Comparison of ENCODE assay signal across 15 cellular contexts in the genomic region with DNA sequence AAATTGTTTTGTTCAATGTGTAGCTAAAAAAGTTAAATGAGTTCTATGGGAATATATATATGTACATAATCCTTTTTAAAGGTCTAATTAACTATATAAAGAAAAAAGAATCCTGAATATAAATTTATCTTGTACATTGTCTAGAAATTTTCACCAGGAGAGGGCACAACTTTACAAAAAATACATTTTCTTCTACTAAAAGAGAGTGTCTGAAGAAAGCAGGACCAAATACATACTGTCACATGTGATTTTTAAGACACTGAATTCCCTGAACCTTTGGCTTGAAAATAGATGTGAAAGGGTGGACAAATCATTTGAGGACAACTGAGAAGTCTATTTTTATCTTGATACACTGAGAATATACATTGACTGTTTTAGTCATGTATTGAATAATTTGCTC.
DNase-seq lines count a peak whose midpoint lies in the region; ATAC-seq and TF ChIP-seq lines count a peak whose summit lies in the region.
"Had no signal": no experiment of that assay in that cellular context is flagged by ENCODE, and none has a peak within 500 bp of the region (broad histone marks: within the 10 kb centered on the region; RNA-seq: fewer than 3 reads in every experiment).

No MANE protein-coding gene starts in this region.

- no peaks in the 10 kb centered on the region for H3K36me3 Mint-ChIP-seq in nephron progenitor cell (ENCODE audit: low read depth)
- H3K36me3 Mint-ChIP-seq: activated naive CD4-positive, alpha-beta T cell treated with anti-CD3 and anti-CD28 coated beads, Interleukin-2, amount 50 U/mL, for 24 hours; CD8-positive, alpha-beta memory T cell had no signal

- H3K27me3 ChIP-seq in PC-9 (ENCODE audit: insufficient read depth, low read depth): no peaks in the 10 kb centered on the region
- H3K27me3 ChIP-seq: suprapubic skin had no signal

- no peaks in the 10 kb centered on the region; the same call in none of the 2 replicates for H3K9me2 ChIP-seq in PC-9 (ENCODE audit: insufficient read depth)

- H3K4me3 Mint-ChIP-seq in nephron progenitor cell: no peak overlapping the region
- H3K4me3 Mint-ChIP-seq: activated naive CD4-positive, alpha-beta T cell treated with anti-CD3 and anti-CD28 coated beads, Interleukin-2, amount 50 U/mL, for 24 hours; CD8-positive, alpha-beta memory T cell had no signal

- no peaks in the 10 kb centered on the region for H3K9me3 Mint-ChIP-seq in nephron progenitor cell
- H3K9me3 Mint-ChIP-seq: activated naive CD4-positive, alpha-beta T cell treated with anti-CD3 and anti-CD28 coated beads, Interleukin-2, amount 50 U/mL, for 24 hours had no signal

- H3K4me3 ChIP-seq in AG10803 (ENCODE audit: low read length) (no peak overlapping the region), PC-9 (no peak overlapping the region), fibroblast of mammary gland (ENCODE audit: control insufficient read depth, low read depth, low read length) (no peak overlapping the region)
- H3K4me3 ChIP-seq: suprapubic skin had no signal

- no peaks in the 10 kb centered on the region for H3K36me3 ChIP-seq in PC-9 (ENCODE audit: low read depth)
- H3K36me3 ChIP-seq: suprapubic skin had no signal

- peak; percentile 10; the same call in 1 of the 2 replicates for TF ChIP-seq CTCF in AG10803 (conservative IDR thresholded peaks at IDR 0.05; ENCODE audit: low read length)
- TF ChIP-seq CTCF in PC-9 (conservative IDR thresholded peaks at IDR 0.05): peak; percentile 58
- no peak for TF ChIP-seq CTCF in fibroblast of mammary gland (conservative IDR thresholded peaks at IDR 0.05; ENCODE audit: control insufficient read depth, insufficient read depth, low read depth, low read length)
- no peak for TF ChIP-seq CTCF in nephron progenitor cell (IDR thresholded peaks at IDR 0.05)

- POLR2A ChIA-PET in PC-9 (lab: Charles Lee; ENCODE audit: unreplicated experiment): no interaction called here

- no peak overlapping the region for H3K27ac Mint-ChIP-seq in nephron progenitor cell
- H3K27ac Mint-ChIP-seq: activated naive CD4-positive, alpha-beta T cell treated with anti-CD3 and anti-CD28 coated beads, Interleukin-2, amount 50 U/mL, for 24 hours; CD8-positive, alpha-beta memory T cell had no signal

- H3F3A ChIP-seq in PC-9 (ENCODE audit: insufficient read depth, low read depth): no peaks in the 10 kb centered on the region

- CTCF ChIA-PET in PC-9 (lab: Charles Lee): no interaction called here

- no peaks in the 10 kb centered on the region for H3K4me1 ChIP-seq in PC-9 (replicated peaks; ENCODE audit: insufficient read depth)
- H3K4me1 ChIP-seq: suprapubic skin had no signal

- H3K27me3 Mint-ChIP-seq in nephron progenitor cell (ENCODE audit: low read depth, poor library complexity): no peaks in the 10 kb centered on the region
- H3K27me3 Mint-ChIP-seq: activated naive CD4-positive, alpha-beta T cell treated with anti-CD3 and anti-CD28 coated beads, Interleukin-2, amount 50 U/mL, for 24 hours had no signal

- intact Hi-C loops in PC-9 (cut with micrococcal nuclease; ENCODE audit: unreplicated experiment): no loop called here

- no TSS peak for BruUV-seq in PC-9 (replicated peaks; lab: Mats Ljungman, UMichigan)

- no peak overlapping the region for H3K4me2 ChIP-seq in PC-9

- peak; percentile 49 for ATAC-seq in GM21529 (IDR thresholded peaks at IDR 0.05; ENCODE audit: unreplicated experiment)
- ATAC-seq in GM21528 (IDR thresholded peaks at IDR 0.05; ENCODE audit: low FRiP score, unreplicated experiment): no peak

- H3K4me1 Mint-ChIP-seq in nephron progenitor cell: no peaks in the 10 kb centered on the region
- H3K4me1 Mint-ChIP-seq: activated naive CD4-positive, alpha-beta T cell treated with anti-CD3 and anti-CD28 coated beads, Interleukin-2, amount 50 U/mL, for 24 hours; CD8-positive, alpha-beta memory T cell had no signal

- H3K9me3 ChIP-seq in PC-9 (ENCODE audit: insufficient read depth, low read depth): no peaks in the 10 kb centered on the region
- H3K9me3 ChIP-seq: suprapubic skin had no signal

- no peak overlapping the region for H3K27ac ChIP-seq in PC-9
- H3K27ac ChIP-seq: RWPE1, suprapubic skin had no signal

- H3K79me2 ChIP-seq in PC-9 (ENCODE audit: low read depth): no peaks in the 10 kb centered on the region

- H4K20me1 ChIP-seq in PC-9 (ENCODE audit: insufficient read depth): no peaks in the 10 kb centered on the region

- H2AFZ ChIP-seq in PC-9: no peak overlapping the region

- DNase-seq in AG10803 (ENCODE audit: low read depth): no peak
- DNase-seq in PC-9: no peak
- DNase-seq in fibroblast of mammary gland (ENCODE audit: low read depth): peak; percentile 14
- DNase-seq in nephron progenitor cell: no peak
- no peak for DNase-seq in NCI-H774 (lab: John Stamatoyannopoulos, UW)
- DNase-seq in UCSD-AML1 (lab: John Stamatoyannopoulos, UW; ENCODE audit: unreplicated experiment): no peak
- DNase-seq: activated CD4-positive, alpha-beta T cell treated with anti-CD3 and anti-CD28 coated beads, Interleukin-2, amount 50 U/mL, for 1 hour; CD8-positive, alpha-beta memory T cell; NCI-H1092; stimulated activated CD4-positive, alpha-beta T cell treated with anti-CD3 and anti-CD28 coated beads, Interleukin-2, amount 100 ng/mL, for 48 hours had no signal

Comparison
In these comparisons a context has a peak if more than half of its experiments do, and no peak if none do; other contexts are left out.
1. CTCF ChIP-seq: peak in AG10803 (single experiment) and PC-9 (single experiment); none in fibroblast of mammary gland (single experiment) and nephron progenitor cell (single experiment).